In genomic region chr10:22681783-22682183, GRCh38 we compare ENCODE assay signal across 8 cellular contexts. TPM values are rescaled to one million over a fixed set of nuclear protein-coding genes. Genes with fewer than 3 reads are reported as not detected.
A peak's percentile ranks its signal among the peaks of the same experiment; 100 is the strongest.
DNase-seq lines count a peak whose midpoint lies in the region; ATAC-seq, FAIRE-seq and TF ChIP-seq lines count a peak whose summit lies in the region.

No MANE protein-coding gene starts in this region.

- no peaks in the 10 kb centered on the region for H3K27me3 Mint-ChIP-seq in Calu3 (ENCODE audit: unreplicated experiment)
- no peaks in the 10 kb centered on the region for H3K27me3 Mint-ChIP-seq in activated T-helper 17 cell treated with anti-CD3 and anti-CD28 coated beads, Interleukin-2, amount 50 U/mL, for 72 hours

- no peaks in the 10 kb centered on the region for H3K9me2 ChIP-seq in Loucy (replicated peaks; ENCODE audit: low read depth, low read length)

- no peaks in the 10 kb centered on the region for H3K9me3 Mint-ChIP-seq in Calu3 (ENCODE audit: low read depth, unreplicated experiment)
- H3K9me3 Mint-ChIP-seq in activated T-helper 17 cell treated with anti-CD3 and anti-CD28 coated beads, Interleukin-2, amount 50 U/mL, for 72 hours: no peaks in the 10 kb centered on the region

- peaks cover 42% of the 10 kb centered on the region for H3K4me1 Mint-ChIP-seq in Calu3 (ENCODE audit: low read depth, unreplicated experiment)
- H3K4me1 Mint-ChIP-seq in activated T-helper 17 cell treated with anti-CD3 and anti-CD28 coated beads, Interleukin-2, amount 50 U/mL, for 72 hours: peaks cover 67% of the 10 kb centered on the region

- BruUV-seq in Calu3 (replicated peaks; lab: Mats Ljungman, UMichigan): no TSS peak

- peaks cover 13% of the 10 kb centered on the region for H3F3A ChIP-seq in Loucy (ENCODE audit: low read depth)

- H3K4me3 ChIP-seq in Loucy (ENCODE audit: low read length, poor library complexity, severe bottlenecking): peak overlapping the region; percentile 46

- DNase-seq in Calu3 (peak; percentile 19), iris pigment epithelial cell (ENCODE audit: low read depth) (peak; percentile 84), NCI-H2171 treated with DMSO at 0.1 percent for 48 hours (lab: John Stamatoyannopoulos, UW) (no peak), NCI-H2227 (lab: John Stamatoyannopoulos, UW; ENCODE audit: unreplicated experiment) (no peak), D721Med (ENCODE audit: insufficient read length, low spot score) (no peak)

- peaks cover 26% of the 10 kb centered on the region for H4K20me1 ChIP-seq in Loucy (ENCODE audit: insufficient read depth, low read length, poor library complexity, severe bottlenecking)

- H2AFZ ChIP-seq in Loucy (ENCODE audit: low read length): no peak overlapping the region

- peaks cover 75% of the 10 kb centered on the region for H3K4me1 ChIP-seq in Loucy (ENCODE audit: insufficient read depth, low read length, poor library complexity, severe bottlenecking)

- H3K9me3 ChIP-seq in Loucy (ENCODE audit: insufficient read depth, low read depth, low read length): no peaks in the 10 kb centered on the region

- H3K36me3 ChIP-seq in Loucy (ENCODE audit: insufficient read depth, low read length): no peaks in the 10 kb centered on the region

- peak; percentile 63 for ATAC-seq in activated T-helper 17 cell treated with anti-CD3 and anti-CD28 coated beads, Interleukin-2, amount 50 U/mL, for 72 hours (replicated peaks)
- no peak for ATAC-seq in HG03342 (IDR thresholded peaks at IDR 0.05; ENCODE audit: unreplicated experiment)

- CTCF ChIA-PET in Calu3 (lab: Charles Lee): interaction anchor here (0.5 to 1.2 kb wide), 5 partner anchors 11 to 1339 kb away, joined by 3 to 4 read pairs (median 3); no protein-coding TSS in a partner anchor

- FAIRE-seq in D721Med (lab: Jason Lieb, UNC): no peak

- TF ChIP-seq CTCF in Calu3 (IDR thresholded peaks at IDR 0.05; ENCODE audit: unreplicated experiment) (no peak), Loucy (conservative IDR thresholded peaks at IDR 0.05; ENCODE audit: low read length) (no peak), D721Med (IDR thresholded peaks at IDR 0.05; ENCODE audit: insufficient read depth, missing control alignments) (no peak)

- peak overlapping the region; percentile 71 for H3K4me2 ChIP-seq in Loucy (ENCODE audit: low read depth, low read length, poor library complexity, severe bottlenecking)

- H3K27me3 ChIP-seq in Loucy (ENCODE audit: insufficient read depth, low read length, poor library complexity, severe bottlenecking): no peaks in the 10 kb centered on the region

- no peak overlapping the region for H3K27ac Mint-ChIP-seq in Calu3 (ENCODE audit: unreplicated experiment)
- peak overlapping the region; percentile 97 for H3K27ac Mint-ChIP-seq in activated T-helper 17 cell treated with anti-CD3 and anti-CD28 coated beads, Interleukin-2, amount 50 U/mL, for 72 hours

- intact Hi-C loops in Calu3 (cut with micrococcal nuclease; ENCODE audit: unreplicated experiment): no loop called here

- H3K4me3 Mint-ChIP-seq in Calu3 (ENCODE audit: low read depth, unreplicated experiment): no peak overlapping the region
- peak overlapping the region; percentile 87 for H3K4me3 Mint-ChIP-seq in activated T-helper 17 cell treated with anti-CD3 and anti-CD28 coated beads, Interleukin-2, amount 50 U/mL, for 72 hours

- peaks cover 92% of the 10 kb centered on the region for H3K79me2 ChIP-seq in Loucy (ENCODE audit: insufficient read depth, low read length)

- H3K36me3 Mint-ChIP-seq in Calu3 (ENCODE audit: insufficient read depth, unreplicated experiment): no peaks in the 10 kb centered on the region
- H3K36me3 Mint-ChIP-seq in activated T-helper 17 cell treated with anti-CD3 and anti-CD28 coated beads, Interleukin-2, amount 50 U/mL, for 72 hours (ENCODE audit: low read depth): peaks cover 31% of the 10 kb centered on the region

- peak overlapping the region; percentile 31 for H3K9ac ChIP-seq in Loucy (ENCODE audit: low read depth, low read length, poor library complexity, severe bottlenecking)

RNA-seq across cellular contexts. Expression of gene PIP4K2A, which starts 32.6 kb away (rescaled TPM):
- total RNA-seq in Calu3 (2022): 22.7 and 24.2 TPM in 2 replicates
- 100 to 1,000 TPM in 1 of 2 donors, 10 to 100 TPM in 1; 86.1 to 111 TPM for total RNA-seq in activated T-helper 17 cell treated with anti-CD3 and anti-CD28 coated beads, Interleukin-2, amount 50 U/mL, for 72 hours

Comparison
In these comparisons a context has a peak if more than half of its experiments do, and no peak if none do; other contexts are left out.
1. DNase-seq: peak in Calu3 (single experiment) and iris pigment epithelial cell (single experiment); none in NCI-H2171 treated with DMSO at 0.1 percent for 48 hours (single experiment), NCI-H2227 (single experiment) and D721Med (single experiment).